Comparison of ENCODE assay signal across 25 cellular contexts in the genomic region with DNA sequence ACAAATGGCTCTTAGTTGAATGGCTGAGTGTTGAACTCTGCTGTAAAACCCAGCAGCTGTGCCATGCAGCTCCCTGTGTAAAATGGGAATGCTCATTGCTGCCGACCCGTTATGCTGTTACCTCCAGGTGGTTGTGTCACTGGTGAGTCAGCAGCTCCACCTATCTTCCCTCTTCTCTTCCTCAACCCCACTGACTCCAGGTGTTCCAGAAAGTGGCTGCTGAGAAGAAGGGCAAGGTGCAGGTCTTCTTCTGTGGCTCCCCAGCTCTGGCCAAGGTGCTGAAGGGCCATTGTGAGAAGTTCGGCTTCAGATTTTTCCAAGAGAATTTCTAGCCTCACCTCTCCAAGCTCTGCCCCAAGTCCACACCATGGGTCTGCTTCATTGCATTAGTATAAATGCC. TPM values are rescaled to one million over a fixed set of nuclear protein-coding genes. Genes with fewer than 3 reads are reported as not detected.
DNase-seq lines count a peak whose midpoint lies in the region; ATAC-seq and TF ChIP-seq lines count a peak whose summit lies in the region.
"Had no signal": no experiment of that assay in that cellular context is flagged by ENCODE, and none has a peak within 500 bp of the region (broad histone marks: within the 10 kb centered on the region; RNA-seq: fewer than 3 reads in every experiment).

No MANE protein-coding gene starts in this region.

- peaks cover 18% of the 10 kb centered on the region for H3K4me1 Mint-ChIP-seq in activated CD8-positive, alpha-beta T cell treated with anti-CD3 and anti-CD28 coated beads for 36 hours (ENCODE audit: low read depth)

- H3K23ac ChIP-seq in IMR-90 (ENCODE audit: low read depth, low read length): no peak overlapping the region

- intact Hi-C loops in IMR-90 (cut with micrococcal nuclease): no loop called here
- intact Hi-C loops in activated CD8-positive, alpha-beta T cell treated with anti-CD3 and anti-CD28 coated beads for 36 hours (cut with micrococcal nuclease): loop anchor here (5.0 kb wide), 3 partner anchors 171 to 336 kb away; no protein-coding TSS in a partner anchor
- intact Hi-C loops in sciatic nerve (cut with DNase I): loop anchor here (5.0 kb wide), 1 partner anchor 336 kb away; no protein-coding TSS in a partner anchor

- CTCF ChIA-PET in IMR-90 (lab: Yijun Ruan, JAX) (no interaction called here), RWPE1 (lab: Yijun Ruan, JAX) (interaction anchor here (0.6 to 1.1 kb wide), 3 partner anchors 14 to 338 kb away, joined by 3 to 7 read pairs (median 3); no protein-coding TSS in a partner anchor)
- CTCF ChIA-PET in activated CD8-positive, alpha-beta T cell treated with anti-CD3 and anti-CD28 coated beads for 36 hours (lab: Charles Lee): interaction anchor here (0.9 kb wide), 1 partner anchor 21 kb away, joined by 3 read pairs; no protein-coding TSS in a partner anchor

- H2AK5ac ChIP-seq in IMR-90 (ENCODE audit: low read depth, low read length): no peak overlapping the region

- H3K18ac ChIP-seq in IMR-90 (ENCODE audit: low read depth, low read length): no peak overlapping the region

- H3K9ac ChIP-seq in IMR-90 (ENCODE audit: low read depth, low read length): no peak overlapping the region
- H3K9ac ChIP-seq: BLaER1 treated with 17β-estradiol and CSF1 and Interleukin-3, amounts not matched to agents 10 nM and 100 nM had no signal

- no peak overlapping the region for H4K8ac ChIP-seq in IMR-90 (ENCODE audit: low read depth in 2 of 2, low read length in 2 of 2)

- no peak overlapping the region for H2BK120ac ChIP-seq in IMR-90 (ENCODE audit: low read depth, low read length)

- H4K5ac ChIP-seq in IMR-90 (ENCODE audit: low read depth, low read length): no peak overlapping the region

- no peaks in the 10 kb centered on the region; the same call in 1 of the 2 replicates for H4K20me1 ChIP-seq in IMR-90 (ENCODE audit: insufficient read depth, low read length)

- H3K4me3 Mint-ChIP-seq in activated CD8-positive, alpha-beta T cell treated with anti-CD3 and anti-CD28 coated beads for 36 hours: no peak overlapping the region
- H3K4me3 Mint-ChIP-seq: activated T-helper 17 cell treated with anti-CD3 and anti-CD28 coated beads, Interleukin-2, amount 50 U/mL, for 72 hours had no signal

- H3K4me2 ChIP-seq in IMR-90 (ENCODE audit: low read depth, low read length): no peak overlapping the region

- WGBS in IMR-90 (ENCODE audit: extremely low coverage in 2 of 2, insufficient read length in 1 of 2), 2 experiments: no CpG with 5 or more reads among the region's 3 CpGs

- H2BK20ac ChIP-seq in IMR-90 (ENCODE audit: low read depth, low read length): no peak overlapping the region

- peak overlapping the region; percentile 37 for H2AFZ ChIP-seq in IMR-90 (replicated peaks; ENCODE audit: low read length, poor library complexity)

- no peak overlapping the region for H4K91ac ChIP-seq in IMR-90 (ENCODE audit: insufficient read depth, low read depth, low read length)

- no peaks in the 10 kb centered on the region for H3K79me1 ChIP-seq in IMR-90 (ENCODE audit: low read depth in 1 of 2, low read length in 2 of 2)

- H3K36me3 ChIP-seq in IMR-90 (ENCODE audit: control insufficient read depth, insufficient read depth, low read length): no peaks in the 10 kb centered on the region
- H3K36me3 ChIP-seq: adrenal gland; BLaER1 treated with 17β-estradiol and CSF1 and Interleukin-3, amounts not matched to agents 10 nM and 100 nM; heart right ventricle; transverse colon had no signal

- BruUV-seq in IMR-90 (replicated peaks; lab: Mats Ljungman, UMichigan): no TSS peak

- H3K9me3 Mint-ChIP-seq in activated CD8-positive, alpha-beta T cell treated with anti-CD3 and anti-CD28 coated beads for 36 hours: no peaks in the 10 kb centered on the region
- H3K9me3 Mint-ChIP-seq: activated T-helper 17 cell treated with anti-CD3 and anti-CD28 coated beads, Interleukin-2, amount 50 U/mL, for 72 hours had no signal

- in situ Hi-C loops in IMR-90 (cut with MboI; ENCODE audit: low sequenced_read_pairs): no loop called here

- no peak for TF ChIP-seq CTCF in IMR-90 (conservative IDR thresholded peaks at IDR 0.05; ENCODE audit: low read depth, low read length)
- no peak for TF ChIP-seq CTCF in RWPE1 (conservative IDR thresholded peaks at IDR 0.05; ENCODE audit: low read depth)
- TF ChIP-seq CTCF in activated CD8-positive, alpha-beta T cell treated with anti-CD3 and anti-CD28 coated beads for 36 hours (IDR thresholded peaks at IDR 0.05): no peak

- H3K27me3 Mint-ChIP-seq in activated CD8-positive, alpha-beta T cell treated with anti-CD3 and anti-CD28 coated beads for 36 hours: peaks cover 7% of the 10 kb centered on the region

- no peaks in the 10 kb centered on the region for H3K36me3 Mint-ChIP-seq in activated CD8-positive, alpha-beta T cell treated with anti-CD3 and anti-CD28 coated beads for 36 hours (ENCODE audit: low read depth)

- peaks cover 37% of the 10 kb centered on the region for H3K27me3 ChIP-seq in IMR-90 (ENCODE audit: control insufficient read depth, insufficient read depth, low read length)
- H3K27me3 ChIP-seq: adrenal gland; BLaER1 treated with 17β-estradiol and CSF1 and Interleukin-3, amounts not matched to agents 10 nM and 100 nM had no signal

- H3K9me3 ChIP-seq in IMR-90 (ENCODE audit: control insufficient read depth, insufficient read depth, low read length): no peaks in the 10 kb centered on the region
- H3K9me3 ChIP-seq: adrenal gland; BLaER1 treated with 17β-estradiol and CSF1 and Interleukin-3, amounts not matched to agents 10 nM and 100 nM; heart right ventricle; transverse colon had no signal

- no peak overlapping the region for H2BK5ac ChIP-seq in IMR-90 (ENCODE audit: low read depth, low read length, poor library complexity, severe bottlenecking)

- no peaks in the 10 kb centered on the region; the same call in 1 of the 2 replicates for H3K4me1 ChIP-seq in IMR-90 (ENCODE audit: control insufficient read depth, insufficient read depth, low read length)

- no peak overlapping the region for H3K56ac ChIP-seq in IMR-90 (ENCODE audit: extremely low read depth, insufficient read depth, low read length)

- TF ChIP-seq RAD21 in IMR-90 (IDR thresholded peaks at IDR 0.05; ENCODE audit: low read length): no peak

- DNase-seq in NCI-H2107 treated with DMSO at 0.1 percent for 48 hours (lab: John Stamatoyannopoulos, UW; ENCODE audit: unreplicated experiment) (peak; percentile 45), NCI-H2107 (lab: John Stamatoyannopoulos, UW) (no peak), IMR-90 (no peak), RWPE1 (ENCODE audit: low spot score) (peak; percentile 71), iPS-NIHi7 (ENCODE audit: extremely low spot score) (peak; percentile 40), activated T-cell treated with anti-CD3 and anti-CD28 coated beads for 4 hours (no peak), sciatic nerve (ENCODE audit: low spot score) (no peak)
- DNase-seq in activated CD8-positive, alpha-beta T cell treated with anti-CD3 and anti-CD28 coated beads for 36 hours: no peak
- DNase-seq: activated CD4-positive, CD25-positive, alpha-beta regulatory T cell; activated CD8-positive, alpha-beta memory T cell treated with anti-CD3 and anti-CD28 coated beads for 24 hours; adrenal gland; DMS153; effector CD4-positive, alpha-beta T cell; GOT3; heart right ventricle; NCI-H187; retina; SIG-M5; stimulated activated naive CD8-positive, alpha-beta T cell treated with anti-CD3 and anti-CD28 coated beads, Interleukin-15, Interleukin-2, amounts not matched to agents 100 U/mL and 50 U/mL, for 24 hours; T-helper 2 cell; transverse colon had no signal

- H3K4ac ChIP-seq in IMR-90 (ENCODE audit: low read depth, low read length): no peak overlapping the region

- H2BK15ac ChIP-seq in IMR-90 (ENCODE audit: low read depth, low read length): no peak overlapping the region

- POLR2A ChIA-PET in IMR-90 (lab: Charles Lee; ENCODE audit: unreplicated experiment): no interaction called here
- POLR2A ChIA-PET in RWPE1 (lab: Yijun Ruan, JAX; ENCODE audit: low non-redundant PET): interaction anchor here (0.5 to 0.6 kb wide), 2 partner anchors 338 to 396 kb away, joined by 3 to 6 read pairs; partner anchors contain the start of gene RPLP1
- POLR2A ChIA-PET in activated CD8-positive, alpha-beta T cell treated with anti-CD3 and anti-CD28 coated beads for 36 hours (lab: Charles Lee): no interaction called here

- no peak overlapping the region for H3K14ac ChIP-seq in IMR-90 (replicated peaks; ENCODE audit: low read depth, low read length)

- H3K9me1 ChIP-seq in IMR-90 (ENCODE audit: insufficient read depth, low read length): peaks cover 4% of the 10 kb centered on the region; the same call in 1 of the 2 replicates

- dilution Hi-C loops in IMR-90 (cut with HindIII; ENCODE audit: low sequenced_read_pairs, unreplicated experiment): no loop called here

- H3K27ac Mint-ChIP-seq in activated CD8-positive, alpha-beta T cell treated with anti-CD3 and anti-CD28 coated beads for 36 hours: no peak overlapping the region
- H3K27ac Mint-ChIP-seq: activated T-helper 17 cell treated with anti-CD3 and anti-CD28 coated beads, Interleukin-2, amount 50 U/mL, for 72 hours had no signal

- H3K4me3 ChIP-seq in IMR-90 (ENCODE audit: insufficient read depth, low read depth, low read length): no peak overlapping the region
- H3K4me3 ChIP-seq: adrenal gland; BLaER1 treated with 17β-estradiol and CSF1 and Interleukin-3, amounts not matched to agents 10 nM and 100 nM; heart right ventricle; transverse colon had no signal

- no peak overlapping the region for H3K27ac ChIP-seq in IMR-90 (ENCODE audit: insufficient read depth, low read length)
- H3K27ac ChIP-seq in RWPE1: no peak overlapping the region
- H3K27ac ChIP-seq: adrenal gland; BLaER1 treated with 17β-estradiol and CSF1 and Interleukin-3, amounts not matched to agents 10 nM and 100 nM; heart right ventricle; transverse colon had no signal

- no peak for TF ChIP-seq POLR2A in IMR-90 (IDR thresholded peaks at IDR 0.05; ENCODE audit: low read depth, low read length)

- ATAC-seq in IMR-90 (ENCODE audit: low read depth): no peak
- ATAC-seq in activated CD8-positive, alpha-beta T cell treated with anti-CD3 and anti-CD28 coated beads for 36 hours: no peak
- ATAC-seq in sciatic nerve: no peak
- ATAC-seq: activated T-helper 17 cell treated with anti-CD3 and anti-CD28 coated beads, Interleukin-2, amount 50 U/mL, for 72 hours; heart right ventricle; stimulated activated naive CD8-positive, alpha-beta T cell treated with anti-CD3 and anti-CD28 coated beads, Interleukin-15, Interleukin-2, amounts not matched to agents 100 U/mL and 50 U/mL, for 24 hours had no signal

- H2AK9ac ChIP-seq in IMR-90 (replicated peaks; ENCODE audit: low read depth, low read length, poor library complexity): no peak overlapping the region

TF ChIP-seq in IMR-90, 13 proteins besides CTCF, POLR2A, EP300 and RAD21 (continues in another document):
- TF ChIP-seq CHD1 (IDR thresholded peaks at IDR 0.05; ENCODE audit: low read depth, low read length): no peak
- TF ChIP-seq MXI1 (IDR thresholded peaks at IDR 0.05; ENCODE audit: borderline replicate concordance, low read depth, low read length): no peak
- no peak for TF ChIP-seq MAFK (IDR thresholded peaks at IDR 0.05; ENCODE audit: low read depth, low read length)

RNA-seq across cellular contexts. Expression of gene NOX5, which starts 41.9 kb away (rescaled TPM):
- total RNA-seq in IMR-90 (2012; rRNA removed) (under 0.01 TPM in 1 of 2 replicates, not detected in the other), sciatic nerve (0.45 TPM)
- 0.07 and 0.20 TPM in 2 replicates for polyA plus RNA-seq in IMR-90 (2012; rRNA removed)
- polyA plus RNA-seq in IMR-90 (2012; cell fraction: cytosol; rRNA removed): 0.05 and 0.11 TPM in 2 replicates
- 0.60 and 0.65 TPM in 2 replicates for polyA plus RNA-seq in IMR-90 (2012; cell fraction: nucleus; rRNA removed; ENCODE audit: low replicate concordance)
- not detected for total RNA-seq in activated CD8-positive, alpha-beta T cell treated with anti-CD3 and anti-CD28 coated beads for 36 hours
- total RNA-seq: A172; activated T-helper 17 cell treated with anti-CD3 and anti-CD28 coated beads, Interleukin-2, amount 50 U/mL, for 72 hours; mononuclear cell had no signal

Comparison
In these comparisons a context has a peak if more than half of its experiments do, and no peak if none do; other contexts are left out.
1. DNase-seq: peak in NCI-H2107 treated with DMSO at 0.1 percent for 48 hours (single experiment), RWPE1 (single experiment) and iPS-NIHi7 (single experiment); none in NCI-H2107 (single experiment), IMR-90 (single experiment), activated T-cell treated with anti-CD3 and anti-CD28 coated beads for 4 hours (single experiment), activated CD8-positive, alpha-beta T cell treated with anti-CD3 and anti-CD28 coated beads for 36 hours (single experiment) and sciatic nerve (single experiment).